ENCODE assay signal across 23 cellular contexts in the genomic region with DNA sequence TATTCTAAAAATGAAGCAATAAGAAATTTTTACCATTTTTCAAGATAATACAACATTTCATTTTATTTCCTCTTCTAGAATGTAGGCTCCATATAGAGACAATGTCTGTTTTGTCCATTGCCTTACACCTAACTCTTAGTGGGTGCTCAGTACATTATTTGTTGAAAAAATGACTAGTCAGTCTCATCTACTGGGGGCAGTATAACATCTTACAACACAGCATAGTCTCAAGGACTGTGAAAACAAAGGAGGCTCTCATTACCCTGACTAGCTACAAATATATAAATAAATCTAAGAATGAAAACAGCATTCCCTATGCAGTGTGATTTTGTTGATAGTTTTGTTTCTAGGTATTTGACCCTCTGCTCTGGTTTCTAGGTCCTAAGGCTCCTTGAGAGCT. TPM values are rescaled to one million over a fixed set of nuclear protein-coding genes. Genes with fewer than 3 reads are reported as not detected.
DNase-seq lines count a peak whose midpoint lies in the region; ATAC-seq and TF ChIP-seq lines count a peak whose summit lies in the region.
"Had no signal": no experiment of that assay in that cellular context is flagged by ENCODE, and none has a peak within 500 bp of the region (broad histone marks: within the 10 kb centered on the region; RNA-seq: fewer than 3 reads in every experiment).

No MANE protein-coding gene starts in this region.

- no peak overlapping the region for H3K9ac ChIP-seq in Loucy (ENCODE audit: low read depth, low read length, poor library complexity, severe bottlenecking)

- H3K4me2 ChIP-seq in Loucy (ENCODE audit: low read depth, low read length, poor library complexity, severe bottlenecking): no peak overlapping the region

- H3K27me3 ChIP-seq in A673 (replicated peaks; ENCODE audit: insufficient read depth, low read depth, low read length, poor library complexity) (no peaks in the 10 kb centered on the region), Loucy (ENCODE audit: insufficient read depth, low read length, poor library complexity, severe bottlenecking) (no peaks in the 10 kb centered on the region)
- H3K27me3 ChIP-seq: brain microvascular endothelial cell, pancreas had no signal

- no peaks in the 10 kb centered on the region for H4K20me1 ChIP-seq in Loucy (ENCODE audit: insufficient read depth, low read length, poor library complexity, severe bottlenecking)

- POLR2A ChIA-PET in A673 (lab: Charles Lee; ENCODE audit: low non-redundant PET): no interaction called here

- H3K9me3 ChIP-seq in A673 (ENCODE audit: low read depth, low read length, poor library complexity, severe bottlenecking) (no peaks in the 10 kb centered on the region), Loucy (ENCODE audit: insufficient read depth, low read depth, low read length) (no peaks in the 10 kb centered on the region)
- H3K9me3 ChIP-seq: pancreas, thoracic aorta had no signal

- H3F3A ChIP-seq in Loucy (ENCODE audit: low read depth): no peaks in the 10 kb centered on the region

- no TSS peak for BruUV-seq in A673 (replicated peaks; lab: Mats Ljungman, UMichigan)

- no peak overlapping the region for H3K27ac ChIP-seq in A673 (ENCODE audit: low read depth, low read length, poor library complexity, severe bottlenecking)
- H3K27ac ChIP-seq: brain microvascular endothelial cell, pancreas, thoracic aorta, VCaP had no signal

- CTCF ChIA-PET in A673 (lab: Charles Lee): no interaction called here

- peak overlapping the region; percentile 28; the same call in 1 of the 2 replicates for H2AFZ ChIP-seq in Loucy (ENCODE audit: low read length)

- H3K36me3 Mint-ChIP-seq in central memory CD8-positive, alpha-beta T cell (ENCODE audit: insufficient read depth): no peaks in the 10 kb centered on the region
- H3K36me3 Mint-ChIP-seq: naive B cell; stimulated activated memory B cell treated with anti-CD40 and anti-IgM and Interleukin-4, amounts not matched to agents 10 μg/mL and 1 μg/mL and 100 μg/mL, for 72 hours had no signal

- H3K36me3 ChIP-seq in A673 (ENCODE audit: insufficient read depth, low read length, poor library complexity, severe bottlenecking): no peaks in the 10 kb centered on the region
- H3K36me3 ChIP-seq in Loucy (ENCODE audit: insufficient read depth, low read length): no peaks in the 10 kb centered on the region
- H3K36me3 ChIP-seq: brain microvascular endothelial cell, pancreas, thoracic aorta had no signal

- intact Hi-C loops in A673 (cut with micrococcal nuclease; ENCODE audit: unreplicated experiment): no loop called here

- H3K4me1 ChIP-seq in A673 (ENCODE audit: insufficient read depth, low read length, poor library complexity, severe bottlenecking) (no peaks in the 10 kb centered on the region), Loucy (ENCODE audit: insufficient read depth, low read length, poor library complexity, severe bottlenecking) (peaks cover 7% of the 10 kb centered on the region)

- H3K79me2 ChIP-seq in Loucy (ENCODE audit: insufficient read depth, low read length): no peaks in the 10 kb centered on the region

- DNase-seq in A673 (ENCODE audit: low spot score): peak; percentile 26
- DNase-seq in central memory CD8-positive, alpha-beta T cell (ENCODE audit: low spot score in 2 of 2): no peak
- peak; percentile 34 for DNase-seq in iris pigment epithelial cell (ENCODE audit: low read depth)
- no peak for DNase-seq in NCI-H1694 treated with DMSO at 0.1 percent for 48 hours (lab: John Stamatoyannopoulos, UW)
- DNase-seq in GM13976 (ENCODE audit: low spot score): no peak
- no peak for DNase-seq in NCI-H524 treated with DMSO at 0.1 percent for 48 hours (lab: John Stamatoyannopoulos, UW)
- DNase-seq: activated CD4-positive, alpha-beta T cell treated with anti-CD3 and anti-CD28 coated beads, Interleukin-2, amount 10 ng/mL, durations not matched to agents 7 days and 5 days; activated naive CD8-positive, alpha-beta T cell treated with anti-CD3 and anti-CD28 coated beads, Interleukin-2, amount 10 ng/mL, durations not matched to agents 7 days and 5 days; brain microvascular endothelial cell; cortex of kidney; GF-D8; naive B cell; NCI-H1417; pancreas; stimulated activated CD4-positive, alpha-beta T cell treated with anti-CD3 and anti-CD28 coated beads, Interleukin-1b, Interleukin-23, amount 100 ng/mL, for 48 hours had no signal

- in situ Hi-C loops in GM13976 (cut with MboI; ENCODE audit: low sequenced_read_pairs, unreplicated experiment): no loop called here

- H3K27ac Mint-ChIP-seq in central memory CD8-positive, alpha-beta T cell (ENCODE audit: low read depth): no peak overlapping the region
- H3K27ac Mint-ChIP-seq: activated CD4-positive, alpha-beta T cell treated with anti-CD3 and anti-CD28 coated beads, Interleukin-2, amount 10 ng/mL, durations not matched to agents 7 days and 5 days; activated naive CD8-positive, alpha-beta T cell treated with anti-CD3 and anti-CD28 coated beads, Interleukin-2, amount 10 ng/mL, durations not matched to agents 7 days and 5 days; activated T-helper 17 cell treated with anti-CD3 and anti-CD28 coated beads, Interleukin-2, amount 50 U/mL, for 72 hours; naive B cell; stimulated activated memory B cell treated with anti-CD40 and anti-IgM and Interleukin-4, amounts not matched to agents 10 μg/mL and 1 μg/mL and 100 μg/mL, for 72 hours; T-helper 1 cell treated with Interleukin-12 subunit alpha and Interleukin-12 subunit beta and Interleukin-4 antibody, amounts not matched to agents 30 μg/mL and 1 μg/mL, for 36 hours had no signal

- H3K4me3 ChIP-seq in A673 (ENCODE audit: low read depth, low read length, poor library complexity, severe bottlenecking) (no peak overlapping the region), Loucy (ENCODE audit: low read length, poor library complexity, severe bottlenecking) (no peak overlapping the region)
- H3K4me3 ChIP-seq: pancreas, thoracic aorta had no signal

- no peaks in the 10 kb centered on the region for H3K9me2 ChIP-seq in Loucy (replicated peaks; ENCODE audit: low read depth, low read length)

- peak; percentile 52 for ATAC-seq in central memory CD8-positive, alpha-beta T cell (replicated peaks; ENCODE audit: extremely low read depth, poor library complexity, severe bottlenecking)
- no peak for ATAC-seq in GM19397 (IDR thresholded peaks at IDR 0.05; ENCODE audit: unreplicated experiment)
- ATAC-seq: activated T-helper 17 cell treated with anti-CD3 and anti-CD28 coated beads, Interleukin-2, amount 50 U/mL, for 72 hours; pancreas; stimulated activated memory B cell treated with anti-CD40 and anti-IgM and Interleukin-4, amounts not matched to agents 10 μg/mL and 1 μg/mL and 100 μg/mL, for 72 hours had no signal

- TF ChIP-seq CTCF in A673 (conservative IDR thresholded peaks at IDR 0.05; ENCODE audit: low read depth, low read length): peak; percentile 35
- TF ChIP-seq CTCF in Loucy (conservative IDR thresholded peaks at IDR 0.05; ENCODE audit: low read length): peak; percentile 50
- TF ChIP-seq CTCF in GM13976 (IDR thresholded peaks at IDR 0.05; ENCODE audit: borderline replicate concordance, control extremely low read depth, extremely low read depth, insufficient read depth, missing control alignments): no peak

- H3K4me3 Mint-ChIP-seq in central memory CD8-positive, alpha-beta T cell: no peak overlapping the region
- H3K4me3 Mint-ChIP-seq: activated CD4-positive, alpha-beta T cell treated with anti-CD3 and anti-CD28 coated beads, Interleukin-2, amount 10 ng/mL, durations not matched to agents 7 days and 5 days; activated naive CD8-positive, alpha-beta T cell treated with anti-CD3 and anti-CD28 coated beads, Interleukin-2, amount 10 ng/mL, durations not matched to agents 7 days and 5 days; activated T-helper 17 cell treated with anti-CD3 and anti-CD28 coated beads, Interleukin-2, amount 50 U/mL, for 72 hours; naive B cell; stimulated activated memory B cell treated with anti-CD40 and anti-IgM and Interleukin-4, amounts not matched to agents 10 μg/mL and 1 μg/mL and 100 μg/mL, for 72 hours; T-helper 1 cell treated with Interleukin-12 subunit alpha and Interleukin-12 subunit beta and Interleukin-4 antibody, amounts not matched to agents 30 μg/mL and 1 μg/mL, for 36 hours had no signal

- H3K9me3 Mint-ChIP-seq in central memory CD8-positive, alpha-beta T cell: no peaks in the 10 kb centered on the region
- H3K9me3 Mint-ChIP-seq: activated CD4-positive, alpha-beta T cell treated with anti-CD3 and anti-CD28 coated beads, Interleukin-2, amount 10 ng/mL, durations not matched to agents 7 days and 5 days; activated naive CD8-positive, alpha-beta T cell treated with anti-CD3 and anti-CD28 coated beads, Interleukin-2, amount 10 ng/mL, durations not matched to agents 7 days and 5 days; activated T-helper 17 cell treated with anti-CD3 and anti-CD28 coated beads, Interleukin-2, amount 50 U/mL, for 72 hours; naive B cell; stimulated activated memory B cell treated with anti-CD40 and anti-IgM and Interleukin-4, amounts not matched to agents 10 μg/mL and 1 μg/mL and 100 μg/mL, for 72 hours; T-helper 1 cell treated with Interleukin-12 subunit alpha and Interleukin-12 subunit beta and Interleukin-4 antibody, amounts not matched to agents 30 μg/mL and 1 μg/mL, for 36 hours had no signal

- H3K27me3 Mint-ChIP-seq in central memory CD8-positive, alpha-beta T cell: no peaks in the 10 kb centered on the region
- H3K27me3 Mint-ChIP-seq: activated CD4-positive, alpha-beta T cell treated with anti-CD3 and anti-CD28 coated beads, Interleukin-2, amount 10 ng/mL, durations not matched to agents 7 days and 5 days; activated naive CD8-positive, alpha-beta T cell treated with anti-CD3 and anti-CD28 coated beads, Interleukin-2, amount 10 ng/mL, durations not matched to agents 7 days and 5 days; activated T-helper 17 cell treated with anti-CD3 and anti-CD28 coated beads, Interleukin-2, amount 50 U/mL, for 72 hours; naive B cell; stimulated activated memory B cell treated with anti-CD40 and anti-IgM and Interleukin-4, amounts not matched to agents 10 μg/mL and 1 μg/mL and 100 μg/mL, for 72 hours had no signal

- H3K4me1 Mint-ChIP-seq in central memory CD8-positive, alpha-beta T cell: no peaks in the 10 kb centered on the region
- H3K4me1 Mint-ChIP-seq: activated CD4-positive, alpha-beta T cell treated with anti-CD3 and anti-CD28 coated beads, Interleukin-2, amount 10 ng/mL, durations not matched to agents 7 days and 5 days; activated naive CD8-positive, alpha-beta T cell treated with anti-CD3 and anti-CD28 coated beads, Interleukin-2, amount 10 ng/mL, durations not matched to agents 7 days and 5 days; naive B cell had no signal

RNA-seq across cellular contexts. Expression of gene CRPPA, which starts 11.6 kb away (rescaled TPM):
- total RNA-seq in A673 (2021): 0.15 and 0.21 TPM in 2 replicates

RNA-seq across cellular contexts. Expression of gene SOSTDC1, which starts 55.8 kb away (rescaled TPM):
- total RNA-seq in A673 (2021): not detected in 2 replicates
- total RNA-seq: activated CD4-positive, alpha-beta T cell treated with anti-CD3 and anti-CD28 coated beads, Interleukin-2, amount 10 ng/mL, durations not matched to agents 7 days and 5 days; activated naive CD8-positive, alpha-beta T cell treated with anti-CD3 and anti-CD28 coated beads, Interleukin-2, amount 10 ng/mL, durations not matched to agents 7 days and 5 days; activated T-helper 17 cell treated with anti-CD3 and anti-CD28 coated beads, Interleukin-2, amount 50 U/mL, for 72 hours; lung microvascular endothelial cell had no signal

Comparison
In these comparisons a context has a peak if more than half of its experiments do, and no peak if none do; other contexts are left out.
1. DNase-seq: peak in A673 (single experiment) and iris pigment epithelial cell (single experiment); none in central memory CD8-positive, alpha-beta T cell (0 of 2), NCI-H1694 treated with DMSO at 0.1 percent for 48 hours (single experiment), GM13976 (single experiment) and NCI-H524 treated with DMSO at 0.1 percent for 48 hours (single experiment).